In genomic region chr15:66496951-66497501, GRCh38 we compare ENCODE assay signal across 8 cellular contexts. TPM values are rescaled to one million over a fixed set of nuclear protein-coding genes. Genes with fewer than 3 reads are reported as not detected.
A peak's percentile ranks its signal among the peaks of the same experiment; 100 is the strongest.
DNase-seq lines count a peak whose midpoint lies in the region; ATAC-seq and TF ChIP-seq lines count a peak whose summit lies in the region.

No MANE protein-coding gene starts in this region.

- H3K4me1 ChIP-seq in KMS-11 (ENCODE audit: low read depth, poor library complexity, severe bottlenecking) = peaks cover 56% of the 10 kb centered on the region
- peaks cover 8 to 66% of the 10 kb centered on the region in 2 donors for H3K4me1 ChIP-seq in left lung
- peaks cover 12% of the 10 kb centered on the region for H3K4me1 ChIP-seq in testis

- in situ Hi-C loops in astrocyte of the cerebellum (cut with HindIII; ENCODE audit: low sequenced_read_pairs) = no loop called here

- peak overlapping the region; percentile 97 for H3K27ac ChIP-seq in 22Rv1
- H3K27ac ChIP-seq in KMS-11 = peak overlapping the region; percentile 96
- H3K27ac ChIP-seq in left lung = peak overlapping the region; percentile 79 to 90
- H3K27ac ChIP-seq in testis = peak overlapping the region; percentile 64 to 77

- H3K4me2 ChIP-seq in KMS-11 = peak overlapping the region; percentile 94

- WGBS in testis, 2 donors = 7 to 11% methylated on average over 9 to 17 of the region's 17 CpGs

- H3K36me3 ChIP-seq in KMS-11 (ENCODE audit: insufficient read depth) (peaks cover 24% of the 10 kb centered on the region), left lung (peaks cover 5 to 80% of the 10 kb centered on the region in 2 donors), testis (ENCODE audit: low read depth, missing control alignments) (no peaks in the 10 kb centered on the region)

- H4K20me1 ChIP-seq in KMS-11 (ENCODE audit: insufficient read depth) = peaks cover 8% of the 10 kb centered on the region

- H3K79me2 ChIP-seq in KMS-11 (ENCODE audit: insufficient read depth, low read depth) = peaks cover 46% of the 10 kb centered on the region

- H3K27me3 ChIP-seq in KMS-11 (ENCODE audit: insufficient read depth, low read depth) (no peaks in the 10 kb centered on the region), left lung (no peaks in the 10 kb centered on the region), testis (no peaks in the 10 kb centered on the region)

- H3K4me3 ChIP-seq in KMS-11 (IDR thresholded peaks at IDR 0.05; ENCODE audit: insufficient read depth, low read depth, low read length) (no peak overlapping the region), astrocyte of the cerebellum (ENCODE audit: low read depth, low read length) (peak overlapping the region; percentile 90), left lung (peak overlapping the region; percentile 86 to 91), testis (peak overlapping the region; percentile 85 to 91)

- H2AFZ ChIP-seq in KMS-11 (ENCODE audit: low read depth) = peak overlapping the region; percentile 50; the same call in 1 of the 2 replicates

- no peaks in the 10 kb centered on the region for H3K9me3 ChIP-seq in left lung
- H3K9me3 ChIP-seq in testis = no peaks in the 10 kb centered on the region

- TF ChIP-seq CTCF in 22Rv1 (IDR thresholded peaks at IDR 0.05) (no peak), KMS-11 (conservative IDR thresholded peaks at IDR 0.05; ENCODE audit: low read depth, low read length) (no peak), astrocyte of the cerebellum (IDR thresholded peaks at IDR 0.05; ENCODE audit: low read depth, low read length, missing control alignments) (no peak), left lung (IDR thresholded peaks at IDR 0.05) (no peak), testis (IDR thresholded peaks at IDR 0.05) (no peak)

- no peak for TF ChIP-seq POLR2A in testis (IDR thresholded peaks at IDR 0.05)

- DNase-seq in astrocyte of the cerebellum (ENCODE audit: low read depth) (no peak), left lung (no peak), testis (no peak), retina (no peak)
- no peak for DNase-seq in stimulated activated CD4-positive, alpha-beta T cell treated with anti-CD3 and anti-CD28 coated beads, Interleukin-2, amount 100 ng/mL, for 24 hours

- intact Hi-C loops in left lung (cut with DNase I) (loop anchor here in 1 of 2 donors (10.0 kb wide), 1 partner anchor 102 kb away; no protein-coding TSS in a partner anchor), testis (cut with DNase I; ENCODE audit: low total_unique reads) (loop anchor here (5.0 kb wide), 1 partner anchor 110 kb away; the partner anchor contains the start of gene MAP2K1)

- ATAC-seq in GM18511 (IDR thresholded peaks at IDR 0.05; ENCODE audit: unreplicated experiment) (peak; percentile 15), left lung (peak; percentile 40)

- H3K9ac ChIP-seq in KMS-11 = peak overlapping the region; percentile 96

RNA-seq across cellular contexts. Expression of gene SNAPC5, which starts 0.5 kb away (rescaled TPM):
- total RNA-seq in left lung = 10 to 100 TPM; 17.9 to 19.4 TPM
- 10 to 100 TPM; 30.7 to 45.4 TPM for total RNA-seq in testis
- polyA plus RNA-seq in testis (ENCODE audit: insufficient read depth, low read depth, low replicate concordance) = 73.9 TPM

RNA-seq across cellular contexts. Expression of gene RPL4, which starts 7.6 kb away (rescaled TPM):
- total RNA-seq in left lung = 1,000 to 10,000 TPM; 1,719 to 1,750 TPM
- 1,000 to 10,000 TPM in 1 of 2 donors, 100 to 1,000 TPM in 1; 957 to 1,935 TPM for total RNA-seq in testis
- polyA plus RNA-seq in testis (ENCODE audit: insufficient read depth, low read depth, low replicate concordance) = 1,584 TPM

RNA-seq across cellular contexts. Expression of gene ZWILCH, which starts 8.1 kb away (rescaled TPM):
- total RNA-seq in left lung (10 to 100 TPM in 1 of 2 donors, 1 to 10 TPM in 1; 8.6 to 13.6 TPM), testis (10 to 100 TPM; 35.1 to 41.7 TPM)
- 77.5 TPM for polyA plus RNA-seq in testis (ENCODE audit: insufficient read depth, low read depth, low replicate concordance)
